In genomic region chr16:58499615-58500328, GRCh38 we compare ENCODE assay signal across 10 cellular contexts. TPM values are rescaled to one million over a fixed set of nuclear protein-coding genes. Genes with fewer than 3 reads are reported as not detected.
A peak's percentile ranks its signal among the peaks of the same experiment; 100 is the strongest.
DNase-seq lines count a peak whose midpoint lies in the region; ATAC-seq and TF ChIP-seq lines count a peak whose summit lies in the region.
"Had no signal": no experiment of that assay in that cellular context is flagged by ENCODE, and none has a peak within 500 bp of the region (broad histone marks: within the 10 kb centered on the region; RNA-seq: fewer than 3 reads in every experiment).

Gene NDRG4 (plus strand): TSS chr16:58500143. CDS start chr16:58500249, 106 bp downstream.

- WGBS in gastroesophageal sphincter (ENCODE audit: low coverage in 1 of 2), 2 donors = 25 to 70% methylated on average over 2 to 4 of the region's 23 CpGs

- H3K4me1 ChIP-seq in gastroesophageal sphincter = peaks cover 0 to 33% (median 14%) of the 10 kb centered on the region in 3 donors

- no peak within 1 kb of the TSS for H3K27ac Mint-ChIP-seq in activated naive CD8-positive, alpha-beta T cell treated with anti-CD3 and anti-CD28 coated beads for 36 hours
- peak within 1 kb of the TSS; percentile 96 for H3K27ac Mint-ChIP-seq in neural crest cell (ENCODE audit: unreplicated experiment)
- H3K27ac Mint-ChIP-seq: natural killer cell treated with Interleukin-12 subunit alpha and Interleukin-12 subunit beta and Interleukin-15 and Interleukin-18, amount 100 ng/mL, for 72 hours had no signal

- H3K27ac ChIP-seq in gastroesophageal sphincter = no peak within 1 kb of the TSS
- H3K27ac ChIP-seq: C4-2B had no signal

- ATAC-seq in HG02884 (IDR thresholded peaks at IDR 0.05; ENCODE audit: unreplicated experiment) = peak; percentile 67
- peak; percentile 26 for ATAC-seq in gastroesophageal sphincter
- ATAC-seq in HG03159 (IDR thresholded peaks at IDR 0.05; ENCODE audit: unreplicated experiment) = no peak

- H3K4me1 Mint-ChIP-seq in activated naive CD8-positive, alpha-beta T cell treated with anti-CD3 and anti-CD28 coated beads for 36 hours = peaks cover 26% of the 10 kb centered on the region
- peaks cover 44% of the 10 kb centered on the region for H3K4me1 Mint-ChIP-seq in neural crest cell

- TF ChIP-seq CTCF in gastroesophageal sphincter (IDR thresholded peaks at IDR 0.05) (no peak), neural crest cell (conservative IDR thresholded peaks at IDR 0.05) (no peak)

- peaks cover 46% of the 10 kb centered on the region for H3K27me3 ChIP-seq in gastroesophageal sphincter

- DNase-seq in DMS153 (lab: John Stamatoyannopoulos, UW) = peak; percentile 76
- no peak for DNase-seq in DMS153 treated with DMSO at 0.1 percent for 48 hours (lab: John Stamatoyannopoulos, UW; ENCODE audit: unreplicated experiment)
- peak; percentile 90 for DNase-seq in NCI-H345 treated with DMSO at 0.1 percent for 48 hours (lab: John Stamatoyannopoulos, UW; ENCODE audit: unreplicated experiment)
- DNase-seq in activated naive CD8-positive, alpha-beta T cell treated with anti-CD3 and anti-CD28 coated beads for 36 hours = peak; percentile 74
- DNase-seq in neural crest cell (ENCODE audit: low read depth, low spot score) = peak; percentile 71

- no peaks in the 10 kb centered on the region for H3K36me3 ChIP-seq in gastroesophageal sphincter

- no peaks in the 10 kb centered on the region for H3K36me3 Mint-ChIP-seq in activated naive CD8-positive, alpha-beta T cell treated with anti-CD3 and anti-CD28 coated beads for 36 hours
- no peaks in the 10 kb centered on the region for H3K36me3 Mint-ChIP-seq in neural crest cell (ENCODE audit: low read depth)
- H3K36me3 Mint-ChIP-seq: natural killer cell treated with Interleukin-12 subunit alpha and Interleukin-12 subunit beta and Interleukin-15 and Interleukin-18, amount 100 ng/mL, for 72 hours had no signal

- no peaks in the 10 kb centered on the region for H3K9me3 ChIP-seq in gastroesophageal sphincter

- H3K27me3 Mint-ChIP-seq in activated naive CD8-positive, alpha-beta T cell treated with anti-CD3 and anti-CD28 coated beads for 36 hours = peaks cover 5% of the 10 kb centered on the region
- peaks cover 4% of the 10 kb centered on the region for H3K27me3 Mint-ChIP-seq in neural crest cell (ENCODE audit: low read depth)

- H3K4me3 ChIP-seq in gastroesophageal sphincter = peak within 1 kb of the TSS in 1 of 2 donors; percentile 41

- peak within 1 kb of the TSS; percentile 83 for H3K4me3 Mint-ChIP-seq in activated naive CD8-positive, alpha-beta T cell treated with anti-CD3 and anti-CD28 coated beads for 36 hours
- peak within 1 kb of the TSS; percentile 89 for H3K4me3 Mint-ChIP-seq in neural crest cell

- no peak for TF ChIP-seq EP300 in gastroesophageal sphincter (IDR thresholded peaks at IDR 0.05)

- H3K9me3 Mint-ChIP-seq in activated naive CD8-positive, alpha-beta T cell treated with anti-CD3 and anti-CD28 coated beads for 36 hours = no peaks in the 10 kb centered on the region
- no peaks in the 10 kb centered on the region for H3K9me3 Mint-ChIP-seq in neural crest cell
- H3K9me3 Mint-ChIP-seq: natural killer cell treated with Interleukin-12 subunit alpha and Interleukin-12 subunit beta and Interleukin-15 and Interleukin-18, amount 100 ng/mL, for 72 hours had no signal

- TF ChIP-seq POLR2A in gastroesophageal sphincter (IDR thresholded peaks at IDR 0.05) = no peak

RNA-seq across cellular contexts. Expression of gene NDRG4, which starts in this region (rescaled TPM):
- total RNA-seq in activated naive CD8-positive, alpha-beta T cell treated with anti-CD3 and anti-CD28 coated beads for 36 hours = 1 to 10 TPM; 6.8 to 7.3 TPM
- 1 to 10 TPM; 1.9 to 8.0 (median 7.0) TPM for total RNA-seq in gastroesophageal sphincter
- 52.5 and 58.9 TPM in 2 replicates for total RNA-seq in neural crest cell
